In the genomic region with DNA sequence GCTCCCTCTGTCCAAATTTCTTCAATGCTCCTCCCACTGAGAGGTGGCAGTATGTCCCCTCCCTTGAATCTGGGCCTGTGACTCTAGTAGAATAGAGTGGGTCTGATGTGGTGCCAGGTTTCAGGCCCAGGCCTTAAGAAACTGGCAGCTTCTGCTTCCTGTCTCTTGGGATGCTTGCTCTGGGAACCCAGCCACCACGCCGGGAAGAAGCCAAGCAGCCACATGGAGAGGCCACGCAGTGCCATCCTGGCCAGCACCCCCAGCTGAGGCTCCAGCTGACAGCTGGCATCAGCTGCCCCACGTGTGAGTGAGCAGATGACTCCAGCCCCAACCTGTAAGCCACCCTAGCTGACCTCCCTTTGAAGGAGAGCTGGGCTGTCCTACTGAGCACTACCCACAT, we compare ENCODE assay signal across 18 cellular contexts. TPM values are rescaled to one million over a fixed set of nuclear protein-coding genes. Genes with fewer than 3 reads are reported as not detected.
DNase-seq lines count a peak whose midpoint lies in the region; ATAC-seq, FAIRE-seq and TF ChIP-seq lines count a peak whose summit lies in the region.
"Had no signal": no experiment of that assay in that cellular context is flagged by ENCODE, and none has a peak within 500 bp of the region (broad histone marks: within the 10 kb centered on the region; RNA-seq: fewer than 3 reads in every experiment).

No MANE protein-coding gene starts in this region.

- H4K20me1 ChIP-seq in HepG2 (ENCODE audit: insufficient read depth, low read length) = no peaks in the 10 kb centered on the region

- no peak for TF ChIP-seq RAD21 in HepG2 (CRISPR knock-in tag; IDR thresholded peaks at IDR 0.05)

- no peak for TF ChIP-seq EP300 in HepG2 (IDR thresholded peaks at IDR 0.05; ENCODE audit: low read depth in 2 of 2, low read length in 2 of 2)
- TF ChIP-seq EP300 in HepG2 (CRISPR knock-in tag; IDR thresholded peaks at IDR 0.05; ENCODE audit: borderline replicate concordance) = no peak

- H3K79me2 ChIP-seq in HepG2 (ENCODE audit: insufficient read depth, low read length) = no peaks in the 10 kb centered on the region

- H3K27ac ChIP-seq in pancreas (no peak overlapping the region), HepG2 (ENCODE audit: extremely low read length, insufficient read depth, low read length) (no peak overlapping the region)

- H3K9ac ChIP-seq in HepG2 (ENCODE audit: insufficient read depth, low read depth, low read length) = no peak overlapping the region

- H3K27me3 ChIP-seq in pancreas (no peaks in the 10 kb centered on the region), HepG2 (ENCODE audit: control insufficient read depth in 1 of 2, insufficient read depth in 2 of 2, low read length in 2 of 2) (peaks cover 13 to 68% of the 10 kb centered on the region in 2 experiments)

- no peak for FAIRE-seq in pancreas (lab: Jason Lieb, UNC)
- FAIRE-seq in HepG2 (lab: Jason Lieb, UNC) = no peak
- FAIRE-seq: GM18507 had no signal

- TF ChIP-seq POLR2A in HepG2 (IDR thresholded peaks at IDR 0.05; ENCODE audit: insufficient read depth in 1 of 2, low read depth in 2 of 2, low read length in 2 of 2) = no peak

- BruUV-seq in HepG2 (replicated peaks; lab: Mats Ljungman, UMichigan) = no TSS peak

- H3K4me2 ChIP-seq in HepG2 (ENCODE audit: low read depth, low read length) = no peak overlapping the region

- POLR2A ChIA-PET in HepG2 (lab: Yijun Ruan, JAX) = no interaction called here

- WGBS in pancreas, 2 donors = 59 to 70% methylated on average over 4 of the region's 4 CpGs
- no CpG with 5 or more reads among the region's 4 CpGs for WGBS in HepG2 (ENCODE audit: low lambda C conversion rate)

- ATAC-seq in pancreas = peak in 3 of 4 donors; percentile 40 to 71 (median 56)
- ATAC-seq in HepG2 = no peak
- no peak for ATAC-seq in GM19452 (IDR thresholded peaks at IDR 0.05; ENCODE audit: unreplicated experiment)

- H3K4me3 ChIP-seq in fibroblast of mammary gland (ENCODE audit: control insufficient read depth, low read depth, low read length) (no peak overlapping the region), pancreas (no peak overlapping the region), HepG2 (replicated peaks in 1 of 3; ENCODE audit: insufficient read depth in 1 of 3, low read depth in 2 of 3, low read length in 3 of 3) (no peak overlapping the region)

- CTCF ChIA-PET in HepG2 (lab: Yijun Ruan, JAX; ENCODE audit: low intra/inter-chr PET ratio, low total read pairs) = no interaction called here

- no peaks in the 10 kb centered on the region for H3K4me1 ChIP-seq in pancreas
- H3K4me1 ChIP-seq in HepG2 (ENCODE audit: insufficient read depth, low read length) = no peaks in the 10 kb centered on the region

- DNase-seq in DMS 273 (lab: John Stamatoyannopoulos, UW; ENCODE audit: unreplicated experiment) (peak; percentile 97), NCI-H2196 treated with DMSO at 0.1 percent for 48 hours (lab: John Stamatoyannopoulos, UW; ENCODE audit: unreplicated experiment) (peak; percentile 50), fibroblast of mammary gland (ENCODE audit: low read depth) (peak; percentile 15), pancreas (peak in 1 of 6 donors; percentile 56), AG08396 (ENCODE audit: low spot score) (no peak), HepG2 (ENCODE audit: low spot score) (no peak)
- no peak for DNase-seq in activated CD8-positive, alpha-beta memory T cell treated with anti-CD3 and anti-CD28 coated beads for 24 hours
- DNase-seq: activated CD4-positive, alpha-beta T cell treated with anti-CD3 and anti-CD28 coated beads, Interleukin-2, amount 50 U/mL, for 1 hour; NCI-H1930; stimulated activated CD4-positive, alpha-beta T cell treated with anti-CD3 and anti-CD28 coated beads, Interleukin-4, amount 100 ng/mL, for 24 hours; stimulated activated naive CD4-positive, alpha-beta T cell treated with Interleukin-2 at 50 U/mL for 16 hours had no signal

- TF ChIP-seq CTCF in fibroblast of mammary gland (conservative IDR thresholded peaks at IDR 0.05; ENCODE audit: control insufficient read depth, insufficient read depth, low read depth, low read length) (no peak), pancreas (IDR thresholded peaks at IDR 0.05) (no peak), HepG2 (CRISPR knock-in tag; IDR thresholded peaks at IDR 0.05) (no peak)

- intact Hi-C loops in pancreas (cut with DNase I) = no loop called here
- intact Hi-C loops in HepG2 (cut with micrococcal nuclease; ENCODE audit: unreplicated experiment) = no loop called here

- H3K9me3 ChIP-seq in pancreas (no peaks in the 10 kb centered on the region), HepG2 (ENCODE audit: low read length) (no peaks in the 10 kb centered on the region)

- no peak overlapping the region for H2AFZ ChIP-seq in HepG2 (ENCODE audit: low read length)

- in situ Hi-C loops in HepG2 (cut with HindIII; ENCODE audit: extremely low pct_ligation_motif_present, low pct_unique_long_range_greater_than_20kb) = no loop called here

- H3K36me3 ChIP-seq in pancreas (no peaks in the 10 kb centered on the region), HepG2 (replicated peaks in 1 of 2; ENCODE audit: control insufficient read depth in 1 of 2, insufficient read depth in 2 of 2, low read length in 2 of 2) (no peaks in the 10 kb centered on the region)

RNA-seq across cellular contexts. Expression of gene TSPAN17, which starts 7.3 kb away (rescaled TPM):
- total RNA-seq in pancreas (10 to 100 TPM; 12.4 to 26.6 (median 15.3) TPM), HepG2 (2016; rRNA removed; fragmentation: Illumina TruSeq; extraction: Trizol) (10.1 and 11.5 TPM in 2 replicates)
- polyA plus RNA-seq in pancreas (10 to 100 TPM; 22.8 to 30.1 TPM), HepG2 (2011; rRNA removed) (15.0 and 20.0 TPM in 2 replicates)
- total RNA-seq in HepG2 (2016; cell fraction: cytosol; rRNA removed; fragmentation: Illumina TruSeq; extraction: Trizol; ENCODE audit: low read depth) = 14.4 and 15.0 TPM in 2 replicates
- 9.9 and 11.9 TPM in 2 replicates for total RNA-seq in HepG2 (2016; cell fraction: insoluble cytoplasmic fraction; rRNA removed; fragmentation: Illumina TruSeq; extraction: Trizol)
- total RNA-seq in HepG2 (2016; cell fraction: membrane; rRNA removed; fragmentation: Illumina TruSeq; extraction: Trizol) = 28.4 and 30.1 TPM in 2 replicates
- 6.7 and 8.6 TPM in 2 replicates for total RNA-seq in HepG2 (2016; cell fraction: nucleus; rRNA removed; fragmentation: Illumina TruSeq; extraction: Trizol)
- polyA plus RNA-seq in HepG2 (2011; cell fraction: cytosol; rRNA removed) = 14.6 and 15.9 TPM in 2 replicates
- 34.5 and 40.1 TPM in 2 replicates for polyA plus RNA-seq in HepG2 (2011; cell fraction: nucleus; rRNA removed)
- 7.5 and 9.2 TPM in 2 replicates for polyA plus RNA-seq in HepG2 (2012)
- 20.7 and 22.9 TPM in 2 replicates for polyA plus RNA-seq in HepG2 (2016; cell fraction: cytosol; fragmentation: Illumina TruSeq; extraction: Trizol; ENCODE audit: low read depth)
- 11.8 and 14.9 TPM in 2 replicates for polyA plus RNA-seq in HepG2 (2016; cell fraction: insoluble cytoplasmic fraction; fragmentation: Illumina TruSeq; extraction: Trizol; ENCODE audit: low read depth)
- polyA plus RNA-seq in HepG2 (2016; cell fraction: membrane; fragmentation: Illumina TruSeq; extraction: Trizol; ENCODE audit: low read depth) = 32.1 and 34.7 TPM in 2 replicates
- 17.6 and 18.4 TPM in 2 replicates for polyA plus RNA-seq in HepG2 (2016; cell fraction: nucleus; fragmentation: Illumina TruSeq; extraction: Trizol; ENCODE audit: insufficient read depth, low read depth)
- 26.2 and 35.2 TPM in 2 replicates for polyA minus RNA-seq in HepG2 (2011; rRNA and poly(A)+ RNA removed; ENCODE audit: low replicate concordance)
- polyA minus RNA-seq in HepG2 (2011; cell fraction: cytosol; rRNA and poly(A)+ RNA removed) = 9.8 and 12.6 TPM in 2 replicates
- 6.7 and 8.6 TPM in 2 replicates for polyA minus RNA-seq in HepG2 (2011; cell fraction: nucleus; rRNA and poly(A)+ RNA removed)

RNA-seq across cellular contexts. Expression of gene EIF4E1B, which starts 9.5 kb away (rescaled TPM):
- total RNA-seq in pancreas (under 1 TPM in 1 of 6 donors, not detected in 5; 0.04 TPM), HepG2 (2016; rRNA removed; fragmentation: Illumina TruSeq; extraction: Trizol) (not detected in 2 replicates)
- polyA plus RNA-seq in pancreas (1 to 10 TPM in 1 of 2 donors, under 1 TPM in 1; 0.30 to 1.5 TPM), HepG2 (2011; rRNA removed) (not detected in 2 replicates)
- not detected in 2 replicates for total RNA-seq in HepG2 (2016; cell fraction: cytosol; rRNA removed; fragmentation: Illumina TruSeq; extraction: Trizol; ENCODE audit: low read depth)
- total RNA-seq in HepG2 (2016; cell fraction: insoluble cytoplasmic fraction; rRNA removed; fragmentation: Illumina TruSeq; extraction: Trizol) = not detected in 2 replicates
- not detected in 2 replicates for total RNA-seq in HepG2 (2016; cell fraction: membrane; rRNA removed; fragmentation: Illumina TruSeq; extraction: Trizol)
- total RNA-seq in HepG2 (2016; cell fraction: nucleus; rRNA removed; fragmentation: Illumina TruSeq; extraction: Trizol) = not detected in 2 replicates
- polyA plus RNA-seq in HepG2 (2011; cell fraction: cytosol; rRNA removed) = not detected in 2 replicates
- not detected in 2 replicates for polyA plus RNA-seq in HepG2 (2011; cell fraction: nucleus; rRNA removed)
- polyA plus RNA-seq in HepG2 (2012) = not detected in 2 replicates
- not detected in 2 replicates for polyA plus RNA-seq in HepG2 (2016; cell fraction: cytosol; fragmentation: Illumina TruSeq; extraction: Trizol; ENCODE audit: low read depth)
- polyA plus RNA-seq in HepG2 (2016; cell fraction: insoluble cytoplasmic fraction; fragmentation: Illumina TruSeq; extraction: Trizol; ENCODE audit: low read depth) = not detected in 2 replicates
- not detected in 2 replicates for polyA plus RNA-seq in HepG2 (2016; cell fraction: membrane; fragmentation: Illumina TruSeq; extraction: Trizol; ENCODE audit: low read depth)
- not detected in 2 replicates for polyA plus RNA-seq in HepG2 (2016; cell fraction: nucleus; fragmentation: Illumina TruSeq; extraction: Trizol; ENCODE audit: insufficient read depth, low read depth)
- polyA minus RNA-seq in HepG2 (2011; rRNA and poly(A)+ RNA removed; ENCODE audit: low replicate concordance) = 0.07 TPM in 1 of 2 replicates, not detected in the other
- not detected in 2 replicates for polyA minus RNA-seq in HepG2 (2011; cell fraction: cytosol; rRNA and poly(A)+ RNA removed)
- polyA minus RNA-seq in HepG2 (2011; cell fraction: nucleus; rRNA and poly(A)+ RNA removed) = not detected in 2 replicates
- total RNA-seq: bronchial epithelial cell, mesenteric fat pad, progenitor cell of endocrine pancreas had no signal
- polyA plus RNA-seq: BJ, IgD-negative memory B cell had no signal

RNA-seq across cellular contexts. Expression of gene SNCB, which starts 9.6 kb away (rescaled TPM):
- total RNA-seq in pancreas (under 1 TPM in 5 of 6 donors, not detected in 1; 0.14 to 0.41 (median 0.35) TPM), HepG2 (2016; rRNA removed; fragmentation: Illumina TruSeq; extraction: Trizol) (not detected in 2 replicates)
- polyA plus RNA-seq in pancreas (1 to 10 TPM; 3.6 to 6.6 TPM), HepG2 (2011; rRNA removed) (not detected in 2 replicates)
- total RNA-seq in HepG2 (2016; cell fraction: cytosol; rRNA removed; fragmentation: Illumina TruSeq; extraction: Trizol; ENCODE audit: low read depth) = not detected in 2 replicates
- total RNA-seq in HepG2 (2016; cell fraction: insoluble cytoplasmic fraction; rRNA removed; fragmentation: Illumina TruSeq; extraction: Trizol) = not detected in 2 replicates
- total RNA-seq in HepG2 (2016; cell fraction: membrane; rRNA removed; fragmentation: Illumina TruSeq; extraction: Trizol) = not detected in 2 replicates
- not detected in 2 replicates for total RNA-seq in HepG2 (2016; cell fraction: nucleus; rRNA removed; fragmentation: Illumina TruSeq; extraction: Trizol)
- not detected in 2 replicates for polyA plus RNA-seq in HepG2 (2011; cell fraction: cytosol; rRNA removed)
- not detected in 2 replicates for polyA plus RNA-seq in HepG2 (2011; cell fraction: nucleus; rRNA removed)
- polyA plus RNA-seq in HepG2 (2012) = not detected in 2 replicates
- polyA plus RNA-seq in HepG2 (2016; cell fraction: cytosol; fragmentation: Illumina TruSeq; extraction: Trizol; ENCODE audit: low read depth) = not detected in 2 replicates
- not detected in 2 replicates for polyA plus RNA-seq in HepG2 (2016; cell fraction: insoluble cytoplasmic fraction; fragmentation: Illumina TruSeq; extraction: Trizol; ENCODE audit: low read depth)
- not detected in 2 replicates for polyA plus RNA-seq in HepG2 (2016; cell fraction: membrane; fragmentation: Illumina TruSeq; extraction: Trizol; ENCODE audit: low read depth)
- polyA plus RNA-seq in HepG2 (2016; cell fraction: nucleus; fragmentation: Illumina TruSeq; extraction: Trizol; ENCODE audit: insufficient read depth, low read depth) = not detected in 2 replicates
- not detected in 2 replicates for polyA minus RNA-seq in HepG2 (2011; rRNA and poly(A)+ RNA removed; ENCODE audit: low replicate concordance)
- polyA minus RNA-seq in HepG2 (2011; cell fraction: cytosol; rRNA and poly(A)+ RNA removed) = not detected in 2 replicates
- not detected in 2 replicates for polyA minus RNA-seq in HepG2 (2011; cell fraction: nucleus; rRNA and poly(A)+ RNA removed)
- total RNA-seq: bronchial epithelial cell, mesenteric fat pad had no signal
- polyA plus RNA-seq: BJ, IgD-negative memory B cell had no signal

RNA-seq across cellular contexts. Expression of gene GPRIN1, which starts 30.0 kb away (rescaled TPM):
- 1 to 10 TPM in 2 of 6 donors, under 1 TPM in 4; 0.23 to 1.1 (median 0.42) TPM for total RNA-seq in pancreas
- polyA plus RNA-seq in pancreas = 1 to 10 TPM in 1 of 2 donors, under 1 TPM in 1; 0.72 to 3.2 TPM
- total RNA-seq in HepG2 (2016; rRNA removed; fragmentation: Illumina TruSeq; extraction: Trizol) = 2.0 and 2.1 TPM in 2 replicates
- total RNA-seq in HepG2 (2016; cell fraction: cytosol; rRNA removed; fragmentation: Illumina TruSeq; extraction: Trizol; ENCODE audit: low read depth) = 0.20 and 0.26 TPM in 2 replicates
- total RNA-seq in HepG2 (2016; cell fraction: insoluble cytoplasmic fraction; rRNA removed; fragmentation: Illumina TruSeq; extraction: Trizol) = 1.6 and 2.0 TPM in 2 replicates
- 0.71 and 0.79 TPM in 2 replicates for total RNA-seq in HepG2 (2016; cell fraction: membrane; rRNA removed; fragmentation: Illumina TruSeq; extraction: Trizol)
- 1.4 and 1.8 TPM in 2 replicates for total RNA-seq in HepG2 (2016; cell fraction: nucleus; rRNA removed; fragmentation: Illumina TruSeq; extraction: Trizol)
- 0.32 and 0.56 TPM in 2 replicates for polyA plus RNA-seq in HepG2 (2011; rRNA removed)
- polyA plus RNA-seq in HepG2 (2011; cell fraction: cytosol; rRNA removed) = 0.31 and 0.34 TPM in 2 replicates
- 0.50 and 0.62 TPM in 2 replicates for polyA plus RNA-seq in HepG2 (2011; cell fraction: nucleus; rRNA removed)
- 0.59 and 0.60 TPM in 2 replicates for polyA plus RNA-seq in HepG2 (2012)
- 0.09 TPM in 2 replicates for polyA plus RNA-seq in HepG2 (2016; cell fraction: cytosol; fragmentation: Illumina TruSeq; extraction: Trizol; ENCODE audit: low read depth)
- polyA plus RNA-seq in HepG2 (2016; cell fraction: insoluble cytoplasmic fraction; fragmentation: Illumina TruSeq; extraction: Trizol; ENCODE audit: low read depth) = 1.4 and 1.7 TPM in 2 replicates
- 0.34 and 0.43 TPM in 2 replicates for polyA plus RNA-seq in HepG2 (2016; cell fraction: membrane; fragmentation: Illumina TruSeq; extraction: Trizol; ENCODE audit: low read depth)
- polyA plus RNA-seq in HepG2 (2016; cell fraction: nucleus; fragmentation: Illumina TruSeq; extraction: Trizol; ENCODE audit: insufficient read depth, low read depth) = 1.1 and 1.6 TPM in 2 replicates
- polyA minus RNA-seq in HepG2 (2011; rRNA and poly(A)+ RNA removed; ENCODE audit: low replicate concordance) = 0.62 and 3.2 TPM in 2 replicates
- 0.70 and 0.99 TPM in 2 replicates for polyA minus RNA-seq in HepG2 (2011; cell fraction: cytosol; rRNA and poly(A)+ RNA removed)
- polyA minus RNA-seq in HepG2 (2011; cell fraction: nucleus; rRNA and poly(A)+ RNA removed) = 0.87 and 0.90 TPM in 2 replicates

Comparison
In these comparisons a context has a peak if more than half of its experiments do, and no peak if none do; other contexts are left out.
1. DNase-seq: peak in DMS 273 (single experiment), NCI-H2196 treated with DMSO at 0.1 percent for 48 hours (single experiment) and fibroblast of mammary gland (single experiment); none in AG08396 (single experiment), activated CD8-positive, alpha-beta memory T cell treated with anti-CD3 and anti-CD28 coated beads for 24 hours (single experiment) and HepG2 (single experiment).
2. ATAC-seq: peak in pancreas (3 of 4); none in HepG2 (single experiment) and GM19452 (single experiment).